In genomic region chr4:153499005-153499404, GRCh38 we compare ENCODE assay signal across 12 cellular contexts. TPM values are rescaled to one million over a fixed set of nuclear protein-coding genes. Genes with fewer than 3 reads are reported as not detected.
DNase-seq lines count a peak whose midpoint lies in the region; ATAC-seq, FAIRE-seq and TF ChIP-seq lines count a peak whose summit lies in the region.
"Had no signal": no experiment of that assay in that cellular context is flagged by ENCODE, and none has a peak within 500 bp of the region (broad histone marks: within the 10 kb centered on the region; RNA-seq: fewer than 3 reads in every experiment).

No MANE protein-coding gene starts in this region.

- H4K91ac ChIP-seq in mesenchymal stem cell (ENCODE audit: low read length): no peak overlapping the region

- DNase-seq in activated CD8-positive, alpha-beta T cell treated with anti-CD3 and anti-CD28 coated beads for 36 hours: peak; percentile 19
- DNase-seq in gastrocnemius medialis: no peak
- DNase-seq in RCC 7860 (ENCODE audit: low spot score): no peak
- no peak for DNase-seq in mesenchymal stem cell
- DNase-seq in head of caudate nucleus: no peak
- no peak for DNase-seq in frontal cortex (ENCODE audit: low spot score in 2 of 2)
- DNase-seq: Calu3, NCI-H1092 treated with DMSO at 0.1 percent for 48 hours, NCI-H774, nephron progenitor cell had no signal

- H3K4ac ChIP-seq in mesenchymal stem cell (ENCODE audit: low read depth in 1 of 2, low read length in 2 of 2): no peak overlapping the region

- CTCF ChIA-PET in activated CD8-positive, alpha-beta T cell treated with anti-CD3 and anti-CD28 coated beads for 36 hours (lab: Charles Lee): interaction anchor here (1.0 to 2.9 kb wide), 8 partner anchors 9 to 66 kb away, joined by 3 to 16 read pairs (median 8); no protein-coding TSS in a partner anchor

- in situ Hi-C loops in gastrocnemius medialis (cut with MboI; ENCODE audit: low sequenced_read_pairs in 4 of 4): no loop called here

- H3K9me3 ChIP-seq in gastroesophageal sphincter: no peaks in the 10 kb centered on the region
- no peaks in the 10 kb centered on the region for H3K9me3 ChIP-seq in gastrocnemius medialis
- H3K9me3 ChIP-seq in mesenchymal stem cell (ENCODE audit: control insufficient read depth, low read length): no peaks in the 10 kb centered on the region

- H2BK15ac ChIP-seq in mesenchymal stem cell (ENCODE audit: low read depth, poor library complexity, severe bottlenecking): no peak overlapping the region

- H2BK5ac ChIP-seq in mesenchymal stem cell (ENCODE audit: low read depth, low read length, poor library complexity, severe bottlenecking): no peak overlapping the region

- intact Hi-C loops in activated CD8-positive, alpha-beta T cell treated with anti-CD3 and anti-CD28 coated beads for 36 hours (cut with micrococcal nuclease): no loop called here
- intact Hi-C loops in gastrocnemius medialis (cut with DNase I; ENCODE audit: low total_unique reads): no loop called here
- intact Hi-C loops in head of caudate nucleus (cut with DNase I): no loop called here

- peaks cover 53% of the 10 kb centered on the region for H3K36me3 Mint-ChIP-seq in activated CD8-positive, alpha-beta T cell treated with anti-CD3 and anti-CD28 coated beads for 36 hours (ENCODE audit: low read depth)

- no peaks in the 10 kb centered on the region for H3K9me3 Mint-ChIP-seq in activated CD8-positive, alpha-beta T cell treated with anti-CD3 and anti-CD28 coated beads for 36 hours
- H3K9me3 Mint-ChIP-seq: nephron progenitor cell had no signal

- no peak overlapping the region for H3K14ac ChIP-seq in mesenchymal stem cell (ENCODE audit: low read length in 2 of 2)

- H3K4me2 ChIP-seq in mesenchymal stem cell (ENCODE audit: low read length, poor library complexity, severe bottlenecking): no peak overlapping the region

- no peak overlapping the region for H3K23ac ChIP-seq in mesenchymal stem cell (ENCODE audit: low read length in 2 of 2)

- H2BK120ac ChIP-seq in mesenchymal stem cell (ENCODE audit: low read depth, low read length): no peak overlapping the region

- peak overlapping the region; percentile 5 to 80 (median 74) for H3K27ac ChIP-seq in gastroesophageal sphincter
- H3K27ac ChIP-seq in gastrocnemius medialis: peak overlapping the region; percentile 17 to 51 (median 46)
- no peak overlapping the region for H3K27ac ChIP-seq in mesenchymal stem cell (ENCODE audit: low read length, poor library complexity, severe bottlenecking)

- POLR2A ChIA-PET in activated CD8-positive, alpha-beta T cell treated with anti-CD3 and anti-CD28 coated beads for 36 hours (lab: Charles Lee): interaction anchor here (1.1 to 2.8 kb wide), 5 partner anchors 11 to 153 kb away, joined by 4 to 26 read pairs (median 6); no protein-coding TSS in a partner anchor

- no peak overlapping the region for H3K9ac ChIP-seq in mesenchymal stem cell (ENCODE audit: low read length)

- H2BK12ac ChIP-seq in mesenchymal stem cell (ENCODE audit: low read length in 2 of 2): no peak overlapping the region

- peaks cover 11 to 75% (median 16%) of the 10 kb centered on the region in 3 donors for H3K4me1 ChIP-seq in gastroesophageal sphincter
- H3K4me1 ChIP-seq in gastrocnemius medialis: peaks cover 54 to 58% of the 10 kb centered on the region in 2 donors
- peaks cover 4% of the 10 kb centered on the region for H3K4me1 ChIP-seq in mesenchymal stem cell (ENCODE audit: control insufficient read depth, insufficient read depth, low read depth, low read length)

- FAIRE-seq in RCC 7860 (lab: Jason Lieb, UNC) (no peak), frontal cortex (lab: Jason Lieb, UNC) (no peak)

- H4K8ac ChIP-seq in mesenchymal stem cell (ENCODE audit: low read length): no peak overlapping the region

- peak overlapping the region; percentile 75 for H3K4me3 Mint-ChIP-seq in activated CD8-positive, alpha-beta T cell treated with anti-CD3 and anti-CD28 coated beads for 36 hours
- H3K4me3 Mint-ChIP-seq: nephron progenitor cell had no signal

- peak overlapping the region; percentile 97 for H3K27ac Mint-ChIP-seq in activated CD8-positive, alpha-beta T cell treated with anti-CD3 and anti-CD28 coated beads for 36 hours

- no peak overlapping the region for H2AFZ ChIP-seq in mesenchymal stem cell (ENCODE audit: low read depth, low read length)

- TF ChIP-seq EP300 in gastroesophageal sphincter (IDR thresholded peaks at IDR 0.05): no peak

- TF ChIP-seq POLR2A in gastroesophageal sphincter (IDR thresholded peaks at IDR 0.05) (no peak), gastrocnemius medialis (IDR thresholded peaks at IDR 0.05) (no peak)

- H3K4me3 ChIP-seq in GM08714 (ENCODE audit: low read length) (peak overlapping the region; percentile 17; the same call in 1 of the 2 replicates), gastroesophageal sphincter (no peak overlapping the region), gastrocnemius medialis (no peak overlapping the region), mesenchymal stem cell (ENCODE audit: insufficient read depth in 1 of 2, low read depth in 1 of 2, low read length in 2 of 2) (no peak overlapping the region)

- no peaks in the 10 kb centered on the region for H3K27me3 Mint-ChIP-seq in activated CD8-positive, alpha-beta T cell treated with anti-CD3 and anti-CD28 coated beads for 36 hours

- no peak overlapping the region for H2AK5ac ChIP-seq in mesenchymal stem cell (ENCODE audit: low read length, severe bottlenecking)

- H3K27me3 ChIP-seq in gastroesophageal sphincter: no peaks in the 10 kb centered on the region
- H3K27me3 ChIP-seq in gastrocnemius medialis: no peaks in the 10 kb centered on the region
- no peaks in the 10 kb centered on the region for H3K27me3 ChIP-seq in mesenchymal stem cell (ENCODE audit: control insufficient read depth in 1 of 2, insufficient read depth in 1 of 2, low read length in 2 of 2)

- WGBS in gastroesophageal sphincter (ENCODE audit: low coverage in 1 of 2), 2 donors: 30 to 56% methylated on average over 2 to 10 of the region's 11 CpGs
- 98% methylated on average over 11 of the region's 11 CpGs for WGBS in mesenchymal stem cell

- H3K79me1 ChIP-seq in mesenchymal stem cell (replicated peaks; ENCODE audit: low read length, poor library complexity, severe bottlenecking): peaks cover 16% of the 10 kb centered on the region

- no peak for ATAC-seq in activated CD8-positive, alpha-beta T cell treated with anti-CD3 and anti-CD28 coated beads for 36 hours
- ATAC-seq in gastroesophageal sphincter (peak; percentile 29), gastrocnemius medialis (peak in 1 of 2 donors; percentile 20)

- H3K4me1 Mint-ChIP-seq in activated CD8-positive, alpha-beta T cell treated with anti-CD3 and anti-CD28 coated beads for 36 hours (ENCODE audit: low read depth): peaks cover 91% of the 10 kb centered on the region

- H3K36me3 ChIP-seq in gastroesophageal sphincter: no peaks in the 10 kb centered on the region
- H3K36me3 ChIP-seq in gastrocnemius medialis: no peaks in the 10 kb centered on the region
- H3K36me3 ChIP-seq in mesenchymal stem cell (ENCODE audit: control insufficient read depth in 1 of 2, insufficient read depth in 2 of 2, low read depth in 1 of 2, low read length in 2 of 2): no peaks in the 10 kb centered on the region

- H3K18ac ChIP-seq in mesenchymal stem cell (ENCODE audit: low read depth in 1 of 2, low read length in 2 of 2): no peak overlapping the region

- no peak for TF ChIP-seq CTCF in activated CD8-positive, alpha-beta T cell treated with anti-CD3 and anti-CD28 coated beads for 36 hours (IDR thresholded peaks at IDR 0.05)
- TF ChIP-seq CTCF in gastroesophageal sphincter (IDR thresholded peaks at IDR 0.05) (no peak), gastrocnemius medialis (IDR thresholded peaks at IDR 0.05 in 4 of 5, conservative IDR thresholded peaks at IDR 0.05 in 1 of 5) (no peak)

RNA-seq across cellular contexts. Expression of gene TMEM131L, which starts 32.8 kb away (rescaled TPM):
- total RNA-seq in activated CD8-positive, alpha-beta T cell treated with anti-CD3 and anti-CD28 coated beads for 36 hours: 10 to 100 TPM; 51.7 to 52.4 TPM
- total RNA-seq in gastroesophageal sphincter (10 to 100 TPM; 14.2 to 24.0 (median 18.4) TPM), gastrocnemius medialis (10 to 100 TPM in 1 of 4 donors, 1 to 10 TPM in 3; 4.6 to 21.4 (median 9.5) TPM), frontal cortex (42.4 TPM)
- polyA plus RNA-seq in mesenchymal stem cell (2013, experiment 1 of 2): 3.8 TPM
- polyA plus RNA-seq in mesenchymal stem cell (2013, experiment 2 of 2): 3.5 TPM
